17 cellular contexts compared by ENCODE assay signal in the genomic region with DNA sequence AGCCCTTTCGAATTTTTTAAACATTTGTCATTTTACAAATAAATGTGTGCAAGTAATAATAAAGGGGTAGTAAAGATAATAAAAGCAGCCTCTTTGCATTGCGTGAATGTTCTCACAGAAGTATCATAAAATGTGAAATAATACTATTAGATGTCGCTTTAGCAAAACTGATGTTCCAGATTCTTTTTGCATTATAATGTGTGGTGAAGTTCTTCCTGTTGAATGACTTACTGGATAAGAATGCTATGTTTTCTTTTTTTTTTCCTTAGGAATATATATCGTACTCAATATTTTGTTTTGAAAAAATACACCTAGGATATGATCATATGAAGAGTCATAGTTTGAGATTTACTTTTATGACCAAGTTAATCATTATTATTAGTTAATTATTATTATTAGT.
DNase-seq lines count a peak whose midpoint lies in the region; ATAC-seq, FAIRE-seq and TF ChIP-seq lines count a peak whose summit lies in the region.
"Had no signal": no experiment of that assay in that cellular context is flagged by ENCODE, and none has a peak within 500 bp of the region (broad histone marks: within the 10 kb centered on the region; RNA-seq: fewer than 3 reads in every experiment).

No MANE protein-coding gene starts in this region.

- H3K9me3 Mint-ChIP-seq in astrocyte (ENCODE audit: unreplicated experiment): peaks cover 2% of the 10 kb centered on the region

- H3K4me3 Mint-ChIP-seq in astrocyte (ENCODE audit: unreplicated experiment): no peak overlapping the region
- H3K4me3 Mint-ChIP-seq: B cell; CD4-positive, alpha-beta memory T cell had no signal

- H3K27ac ChIP-seq in astrocyte (ENCODE audit: low read depth, low read length) (no peak overlapping the region), endothelial cell of umbilical vein (ENCODE audit: insufficient read depth, low read depth, low read length) (peak overlapping the region; percentile 34), coronary artery (no peak overlapping the region)
- H3K27ac ChIP-seq: C4-2B had no signal

- H2AFZ ChIP-seq in astrocyte (ENCODE audit: low read depth, low read length): no peak overlapping the region
- H2AFZ ChIP-seq in endothelial cell of umbilical vein (ENCODE audit: low read depth, low read length): no peak overlapping the region

- H3K4me3 ChIP-seq in astrocyte (ENCODE audit: insufficient read depth, low read depth, low read length) (no peak overlapping the region), endothelial cell of umbilical vein (replicated peaks in 1 of 3; ENCODE audit: insufficient read depth in 1 of 3, low read depth in 1 of 3, low read length in 3 of 3) (no peak overlapping the region), skeletal muscle cell (ENCODE audit: low read depth, low read length) (no peak overlapping the region), coronary artery (no peak overlapping the region), BE2C (ENCODE audit: low read depth, low read length) (no peak overlapping the region)
- H3K4me3 ChIP-seq: GM12878 had no signal

- H3K27ac Mint-ChIP-seq in astrocyte (ENCODE audit: unreplicated experiment): no peak overlapping the region
- H3K27ac Mint-ChIP-seq: B cell; CD4-positive, alpha-beta memory T cell had no signal

- H3K36me3 Mint-ChIP-seq in astrocyte (ENCODE audit: low read depth, unreplicated experiment): no peaks in the 10 kb centered on the region
- H3K36me3 Mint-ChIP-seq: CD4-positive, alpha-beta memory T cell had no signal

- FAIRE-seq in astrocyte (lab: Jason Lieb, UNC) (no peak), endothelial cell of umbilical vein (lab: Jason Lieb, UNC) (no peak)
- FAIRE-seq: GM12878, GM18507, HepG2, HTR-8/SVneo had no signal

- intact Hi-C loops in endothelial cell of umbilical vein (cut with micrococcal nuclease): no loop called here

- no peaks in the 10 kb centered on the region for H3K4me1 ChIP-seq in astrocyte (ENCODE audit: insufficient read depth, low read length)
- H3K4me1 ChIP-seq in endothelial cell of umbilical vein (ENCODE audit: control insufficient read depth, extremely low read depth, insufficient read depth, low read length): peaks cover 2% of the 10 kb centered on the region
- H3K4me1 ChIP-seq in BE2C: no peaks in the 10 kb centered on the region

- no peaks in the 10 kb centered on the region for H3K27me3 Mint-ChIP-seq in astrocyte (ENCODE audit: low read depth, unreplicated experiment)
- H3K27me3 Mint-ChIP-seq: B cell; CD4-positive, alpha-beta memory T cell had no signal

- H3K27me3 ChIP-seq in astrocyte (ENCODE audit: insufficient read depth, low read length) (no peaks in the 10 kb centered on the region), endothelial cell of umbilical vein (ENCODE audit: control insufficient read depth in 2 of 2, insufficient read depth in 2 of 2, low read length in 2 of 2) (no peaks in the 10 kb centered on the region), BE2C (no peaks in the 10 kb centered on the region)

- H3K4me2 ChIP-seq in astrocyte (ENCODE audit: low read length): peak overlapping the region; percentile 56
- peak overlapping the region; percentile 36 for H3K4me2 ChIP-seq in endothelial cell of umbilical vein (ENCODE audit: insufficient read depth, low read length)

- no peaks in the 10 kb centered on the region for H3K36me3 ChIP-seq in astrocyte (ENCODE audit: insufficient read depth, low read length)
- H3K36me3 ChIP-seq in endothelial cell of umbilical vein (ENCODE audit: control insufficient read depth in 2 of 2, extremely low read depth in 1 of 2, insufficient read depth in 2 of 2, low read length in 2 of 2): no peaks in the 10 kb centered on the region
- H3K36me3 ChIP-seq in BE2C: no peaks in the 10 kb centered on the region

- no peak for ATAC-seq in HG03097 (IDR thresholded peaks at IDR 0.05; ENCODE audit: low FRiP score, unreplicated experiment)
- ATAC-seq: GM12878, HCT116, HepG2 had no signal

- H3K79me2 ChIP-seq in astrocyte (ENCODE audit: insufficient read depth, low read length): no peaks in the 10 kb centered on the region
- no peaks in the 10 kb centered on the region for H3K79me2 ChIP-seq in endothelial cell of umbilical vein (ENCODE audit: control insufficient read depth, insufficient read depth, low read length)

- dilution Hi-C loops in endothelial cell of umbilical vein (cut with MboI; ENCODE audit: extremely low pct_ligation_motif_present, low sequenced_read_pairs): no loop called here

- CTCF ChIA-PET in endothelial cell of umbilical vein (lab: Charles Lee): no interaction called here

- peak; percentile 49 for DNase-seq in HS-5 (ENCODE audit: low read depth)
- DNase-seq in astrocyte (ENCODE audit: low read depth): no peak
- no peak for DNase-seq in endothelial cell of umbilical vein (ENCODE audit: low read depth, low spot score)
- DNase-seq in skeletal muscle cell (ENCODE audit: low read depth): peak; percentile 11
- DNase-seq in coronary artery (ENCODE audit: low spot score): no peak
- no peak for DNase-seq in BE2C
- DNase-seq: 8988T; CD4-positive, alpha-beta memory T cell; DMS79 had no signal

- H3K4me1 Mint-ChIP-seq in astrocyte (ENCODE audit: low read depth, unreplicated experiment): peaks cover 7% of the 10 kb centered on the region
- H3K4me1 Mint-ChIP-seq: B cell; CD4-positive, alpha-beta memory T cell had no signal

- POLR2A ChIA-PET in endothelial cell of umbilical vein (lab: Charles Lee): no interaction called here

- TF ChIP-seq POLR2A in endothelial cell of umbilical vein (IDR thresholded peaks at IDR 0.05; ENCODE audit: low read depth, low read length): no peak

- H3K9me3 ChIP-seq in astrocyte (ENCODE audit: insufficient read depth, low read depth, low read length) (no peaks in the 10 kb centered on the region), endothelial cell of umbilical vein (replicated peaks; ENCODE audit: control insufficient read depth, insufficient read depth, low read length) (no peaks in the 10 kb centered on the region), BE2C (no peaks in the 10 kb centered on the region)

- no peaks in the 10 kb centered on the region for H4K20me1 ChIP-seq in astrocyte (ENCODE audit: insufficient read depth, low read length)
- H4K20me1 ChIP-seq in endothelial cell of umbilical vein (replicated peaks; ENCODE audit: control insufficient read depth, extremely low read depth, insufficient read depth, low read length): no peaks in the 10 kb centered on the region

- no TSS peak for BruUV-seq in endothelial cell of umbilical vein (replicated peaks; lab: Mats Ljungman, UMichigan)

- TF ChIP-seq CTCF in astrocyte (IDR thresholded peaks at IDR 0.05; ENCODE audit: insufficient read depth, low read depth, low read length) (no peak), endothelial cell of umbilical vein (IDR thresholded peaks at IDR 0.05; ENCODE audit: extremely low read depth in 1 of 2, insufficient read depth in 1 of 2, low read depth in 1 of 2, low read length in 2 of 2) (no peak), coronary artery (IDR thresholded peaks at IDR 0.05) (no peak), BE2C (IDR thresholded peaks at IDR 0.05; ENCODE audit: low read depth, low read length) (no peak)

- H3K9ac ChIP-seq in astrocyte (ENCODE audit: low read length): no peak overlapping the region
- H3K9ac ChIP-seq in endothelial cell of umbilical vein (replicated peaks; ENCODE audit: extremely low read depth, insufficient read depth, low read length): no peak overlapping the region

- no peaks in the 10 kb centered on the region for H3K9me1 ChIP-seq in endothelial cell of umbilical vein (replicated peaks; ENCODE audit: control insufficient read depth, extremely low read depth, insufficient read depth, low read length)

TF ChIP-seq in endothelial cell of umbilical vein, 7 proteins besides CTCF, POLR2A, EP300 and RAD21:
- TF ChIP-seq, protein P1, sequence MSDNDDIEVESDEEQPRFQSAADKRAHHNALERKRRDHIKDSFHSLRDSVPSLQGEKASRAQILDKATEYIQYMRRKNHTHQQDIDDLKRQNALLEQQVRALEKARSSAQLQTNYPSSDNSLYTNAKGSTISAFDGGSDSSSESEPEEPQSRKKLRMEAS (IDR thresholded peaks at IDR 0.05; ENCODE audit: insufficient read depth, insufficient read length): no peak
- TF ChIP-seq JUN (IDR thresholded peaks at IDR 0.05; ENCODE audit: borderline replicate concordance, insufficient read depth, insufficient read length, low read depth) (no peak), MYC (IDR thresholded peaks at IDR 0.05; ENCODE audit: low read depth, low read length) (no peak), GATA2 (IDR thresholded peaks at IDR 0.05; ENCODE audit: insufficient read depth, insufficient read length, low read depth, low read length) (no peak), FOS (IDR thresholded peaks at IDR 0.05; ENCODE audit: borderline replicate concordance, insufficient read depth, low read length) (peak; percentile 53), POLR2AphosphoS5 (IDR thresholded peaks at IDR 0.05; ENCODE audit: insufficient read depth, low read depth, low read length) (no peak)

Comparison
In these comparisons a context has a peak if more than half of its experiments do, and no peak if none do; other contexts are left out.
1. DNase-seq: peak in HS-5 (single experiment) and skeletal muscle cell (single experiment); none in astrocyte (single experiment), endothelial cell of umbilical vein (single experiment), coronary artery (single experiment) and BE2C (single experiment).